ENCODE assay signal across 8 cellular contexts in genomic region chr18:32549248-32549842, GRCh38.
A peak's percentile ranks its signal among the peaks of the same experiment; 100 is the strongest.
DNase-seq lines count a peak whose midpoint lies in the region; ATAC-seq, FAIRE-seq and TF ChIP-seq lines count a peak whose summit lies in the region.

No MANE protein-coding gene starts in this region.

- peaks cover 1% of the 10 kb centered on the region for H3K4me1 Mint-ChIP-seq in activated CD4-positive, alpha-beta T cell treated with anti-CD3 and anti-CD28 coated beads, Interleukin-2, amount 10 ng/mL, durations not matched to agents 7 days and 5 days
- H3K4me1 Mint-ChIP-seq in nephron progenitor cell = peaks cover 43% of the 10 kb centered on the region

- no peak overlapping the region for H3K4me3 ChIP-seq in epithelial cell of esophagus (ENCODE audit: low read length)

- no peak overlapping the region for H3K27ac Mint-ChIP-seq in activated CD4-positive, alpha-beta T cell treated with anti-CD3 and anti-CD28 coated beads, Interleukin-2, amount 10 ng/mL, durations not matched to agents 7 days and 5 days
- H3K27ac Mint-ChIP-seq in nephron progenitor cell = no peak overlapping the region

- CTCF ChIA-PET in activated CD4-positive, alpha-beta T cell treated with anti-CD3 and anti-CD28 coated beads, Interleukin-2, amount 10 ng/mL, durations not matched to agents 7 days and 5 days (lab: Charles Lee) = no interaction called here

- POLR2A ChIA-PET in activated CD4-positive, alpha-beta T cell treated with anti-CD3 and anti-CD28 coated beads, Interleukin-2, amount 10 ng/mL, durations not matched to agents 7 days and 5 days (lab: Charles Lee) = no interaction called here

- no peaks in the 10 kb centered on the region for H3K9me3 Mint-ChIP-seq in activated CD4-positive, alpha-beta T cell treated with anti-CD3 and anti-CD28 coated beads, Interleukin-2, amount 10 ng/mL, durations not matched to agents 7 days and 5 days
- no peaks in the 10 kb centered on the region for H3K9me3 Mint-ChIP-seq in nephron progenitor cell

- peak; percentile 89 for TF ChIP-seq CTCF in epithelial cell of esophagus (IDR thresholded peaks at IDR 0.05; ENCODE audit: insufficient read depth, low read depth, low read length, missing control alignments)
- TF ChIP-seq CTCF in nephron progenitor cell (IDR thresholded peaks at IDR 0.05) = peak; percentile 88

- H3K27me3 Mint-ChIP-seq in activated CD4-positive, alpha-beta T cell treated with anti-CD3 and anti-CD28 coated beads, Interleukin-2, amount 10 ng/mL, durations not matched to agents 7 days and 5 days = peaks cover 9% of the 10 kb centered on the region
- H3K27me3 Mint-ChIP-seq in nephron progenitor cell (ENCODE audit: low read depth, poor library complexity) = no peaks in the 10 kb centered on the region

- FAIRE-seq in urothelium cell line (lab: Jason Lieb, UNC) = no peak

- peak; percentile 35 for DNase-seq in COLO829 (ENCODE audit: low spot score)
- peak; percentile 51 for DNase-seq in NCI-H345 treated with DMSO at 0.1 percent for 48 hours (lab: John Stamatoyannopoulos, UW; ENCODE audit: unreplicated experiment)
- DNase-seq in activated CD4-positive, alpha-beta T cell treated with anti-CD3 and anti-CD28 coated beads, Interleukin-2, amount 10 ng/mL, durations not matched to agents 7 days and 5 days = peak; percentile 49
- peak; percentile 66 for DNase-seq in epithelial cell of esophagus (ENCODE audit: low read depth)
- DNase-seq in nephron progenitor cell = peak; percentile 61
- DNase-seq in urothelium cell line (ENCODE audit: low spot score) = peak; percentile 38

- ATAC-seq in GM19328 (IDR thresholded peaks at IDR 0.05; ENCODE audit: unreplicated experiment) (peak; percentile 74), HG03354 (IDR thresholded peaks at IDR 0.05; ENCODE audit: poor library complexity, severe bottlenecking, unreplicated experiment) (peak; percentile 84)

- no peaks in the 10 kb centered on the region for H3K36me3 Mint-ChIP-seq in activated CD4-positive, alpha-beta T cell treated with anti-CD3 and anti-CD28 coated beads, Interleukin-2, amount 10 ng/mL, durations not matched to agents 7 days and 5 days (ENCODE audit: low read depth)
- H3K36me3 Mint-ChIP-seq in nephron progenitor cell (ENCODE audit: low read depth) = no peaks in the 10 kb centered on the region

- no peak overlapping the region for H3K4me3 Mint-ChIP-seq in activated CD4-positive, alpha-beta T cell treated with anti-CD3 and anti-CD28 coated beads, Interleukin-2, amount 10 ng/mL, durations not matched to agents 7 days and 5 days
- no peak overlapping the region for H3K4me3 Mint-ChIP-seq in nephron progenitor cell
